In genomic region chr1:32765561-32766327, GRCh38 we compare ENCODE assay signal across 1 cellular context.
TF ChIP-seq lines count a peak whose summit lies in the region.

No MANE protein-coding gene starts in this region.

TF ChIP-seq in IMR-90, 13 proteins besides CTCF, POLR2A, EP300 and RAD21 (continued from another document):
- TF ChIP-seq CEBPB (IDR thresholded peaks at IDR 0.05; ENCODE audit: low read depth, low read length) (no peak), USF2 (IDR thresholded peaks at IDR 0.05; ENCODE audit: low read depth, low read length) (no peak)
